In the genomic region with DNA sequence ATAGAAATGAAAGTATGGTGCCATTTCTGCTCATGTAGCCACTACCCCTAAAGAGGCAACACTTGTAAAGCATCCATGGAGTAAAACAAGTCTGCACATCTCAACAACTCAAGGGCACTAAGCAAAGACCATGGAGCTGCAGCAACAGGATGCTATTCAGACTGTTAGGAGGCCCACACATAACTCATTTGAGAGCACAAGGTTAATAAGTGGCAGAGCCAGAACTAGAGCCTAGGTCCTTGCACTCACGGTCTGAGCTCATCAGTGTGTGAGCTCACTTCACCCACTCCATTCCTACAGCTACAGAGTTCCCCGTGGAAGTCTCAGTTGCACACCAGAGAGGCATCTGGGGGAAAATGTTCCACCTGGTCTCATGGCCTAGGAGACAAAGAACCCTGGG, we compare ENCODE assay signal across 23 cellular contexts. TPM values are rescaled to one million over a fixed set of nuclear protein-coding genes. Genes with fewer than 3 reads are reported as not detected.
DNase-seq lines count a peak whose midpoint lies in the region; ATAC-seq, FAIRE-seq and TF ChIP-seq lines count a peak whose summit lies in the region.
"Had no signal": no experiment of that assay in that cellular context is flagged by ENCODE, and none has a peak within 500 bp of the region (broad histone marks: within the 10 kb centered on the region; RNA-seq: fewer than 3 reads in every experiment).

No MANE protein-coding gene starts in this region.

- H3K4me3 Mint-ChIP-seq in stimulated activated naive B cell treated with anti-CD40 and anti-IgM and Interleukin-4, amounts not matched to agents 10 μg/mL and 1 μg/mL and 100 μg/mL, for 72 hours = no peak overlapping the region
- H3K4me3 Mint-ChIP-seq in T-helper 2 cell treated with Interferon-gamma antibody and Interleukin-4, amounts not matched to agents 5 μg/mL and 100 μg/mL, for 36 hours = no peak overlapping the region

- no peak overlapping the region for H3K27ac ChIP-seq in osteoblast (ENCODE audit: low read depth, low read length)
- H3K27ac ChIP-seq: cardiac muscle cell, dorsolateral prefrontal cortex, epithelial cell of prostate, tibial nerve had no signal

- H3K27me3 ChIP-seq in osteoblast (ENCODE audit: insufficient read depth, low read length) = no peaks in the 10 kb centered on the region
- H3K27me3 ChIP-seq: MG63 had no signal

- peaks cover 10% of the 10 kb centered on the region for H3K4me1 ChIP-seq in osteoblast (ENCODE audit: insufficient read depth, low read length)

- H3K4me2 ChIP-seq in osteoblast (ENCODE audit: insufficient read depth, low read length) = no peak overlapping the region

- ATAC-seq in GM19467 (IDR thresholded peaks at IDR 0.05; ENCODE audit: unreplicated experiment) (peak; percentile 43), HG02981 (IDR thresholded peaks at IDR 0.05; ENCODE audit: unreplicated experiment) (peak; percentile 63), HG03575 (IDR thresholded peaks at IDR 0.05; ENCODE audit: extremely low read depth, insufficient number of reproducible peaks, low FRiP score, unreplicated experiment) (peak; percentile 29)
- ATAC-seq in stimulated activated naive B cell treated with anti-CD40 and anti-IgM and Interleukin-4, amounts not matched to agents 10 μg/mL and 1 μg/mL and 100 μg/mL, for 72 hours (replicated peaks) = no peak

- H4K20me1 ChIP-seq in osteoblast (ENCODE audit: insufficient read depth, low read length) = no peaks in the 10 kb centered on the region

- H3K36me3 Mint-ChIP-seq in stimulated activated naive B cell treated with anti-CD40 and anti-IgM and Interleukin-4, amounts not matched to agents 10 μg/mL and 1 μg/mL and 100 μg/mL, for 72 hours = no peaks in the 10 kb centered on the region
- peaks cover 3% of the 10 kb centered on the region for H3K36me3 Mint-ChIP-seq in T-helper 2 cell treated with Interferon-gamma antibody and Interleukin-4, amounts not matched to agents 5 μg/mL and 100 μg/mL, for 36 hours (ENCODE audit: low read depth)

- no peaks in the 10 kb centered on the region for H3K9me3 Mint-ChIP-seq in stimulated activated naive B cell treated with anti-CD40 and anti-IgM and Interleukin-4, amounts not matched to agents 10 μg/mL and 1 μg/mL and 100 μg/mL, for 72 hours
- H3K9me3 Mint-ChIP-seq in T-helper 2 cell treated with Interferon-gamma antibody and Interleukin-4, amounts not matched to agents 5 μg/mL and 100 μg/mL, for 36 hours = no peaks in the 10 kb centered on the region

- H3K79me2 ChIP-seq in osteoblast (ENCODE audit: insufficient read depth, low read length) = no peaks in the 10 kb centered on the region

- no peak for TF ChIP-seq CTCF in osteoblast (IDR thresholded peaks at IDR 0.05; ENCODE audit: extremely low read depth, low read depth, low read length)

- H3K4me3 ChIP-seq in osteoblast (ENCODE audit: insufficient read depth, low read length) = no peak overlapping the region
- H3K4me3 ChIP-seq: cardiac muscle cell, dorsolateral prefrontal cortex, MG63, tibial nerve had no signal

- H3K27ac Mint-ChIP-seq in stimulated activated naive B cell treated with anti-CD40 and anti-IgM and Interleukin-4, amounts not matched to agents 10 μg/mL and 1 μg/mL and 100 μg/mL, for 72 hours = no peak overlapping the region
- no peak overlapping the region for H3K27ac Mint-ChIP-seq in T-helper 2 cell treated with Interferon-gamma antibody and Interleukin-4, amounts not matched to agents 5 μg/mL and 100 μg/mL, for 36 hours

- no peak overlapping the region for H2AFZ ChIP-seq in osteoblast (ENCODE audit: low read length)

- no peaks in the 10 kb centered on the region for H3K36me3 ChIP-seq in osteoblast (ENCODE audit: insufficient read depth, low read length)
- H3K36me3 ChIP-seq: cardiac muscle cell, MG63, tibial nerve had no signal

- H3K27me3 Mint-ChIP-seq in stimulated activated naive B cell treated with anti-CD40 and anti-IgM and Interleukin-4, amounts not matched to agents 10 μg/mL and 1 μg/mL and 100 μg/mL, for 72 hours = peaks cover 7 to 11% of the 10 kb centered on the region in 2 donors
- H3K27me3 Mint-ChIP-seq in T-helper 2 cell treated with Interferon-gamma antibody and Interleukin-4, amounts not matched to agents 5 μg/mL and 100 μg/mL, for 36 hours (ENCODE audit: low read depth) = peaks cover 4% of the 10 kb centered on the region

- DNase-seq in GM18507 (ENCODE audit: extremely low spot score, insufficient read length, low read depth) (no peak), osteoblast (ENCODE audit: insufficient read length, low spot score, missing footprints) (no peak), NCI-H1092 (lab: John Stamatoyannopoulos, UW) (no peak)
- no peak for DNase-seq in stimulated activated naive B cell treated with anti-CD40 and anti-IgM and Interleukin-4, amounts not matched to agents 10 μg/mL and 1 μg/mL and 100 μg/mL, for 72 hours
- DNase-seq in T-helper 2 cell treated with Interferon-gamma antibody and Interleukin-4, amounts not matched to agents 5 μg/mL and 100 μg/mL, for 36 hours (ENCODE audit: low spot score) = no peak
- DNase-seq: activated CD4-positive, alpha-beta T cell treated with anti-CD3 and anti-CD28 coated beads for 4 hours; activated CD8-positive, alpha-beta memory T cell treated with anti-CD3 and anti-CD28 coated beads, Interleukin-2, amount 50 U/mL, for 4 hours; activated gamma-delta T cell treated with Interleukin-2 at 50 U/mL for 16 hours; amniotic stem cell; dorsolateral prefrontal cortex; MG63; NCI-H187 treated with DMSO at 0.1 percent for 48 hours; RPMI8226; stimulated activated naive CD4-positive, alpha-beta T cell treated with Interleukin-2 at 50 U/mL for 16 hours had no signal

- FAIRE-seq in GM18507 (lab: Jason Lieb, UNC) = peak; percentile 15
- FAIRE-seq: frontal cortex, GM12891, TTC549 had no signal

- H3K9me3 ChIP-seq in osteoblast (ENCODE audit: low read depth, low read length) = no peaks in the 10 kb centered on the region
- H3K9me3 ChIP-seq: MG63, tibial nerve had no signal

- H3K4me1 Mint-ChIP-seq in stimulated activated naive B cell treated with anti-CD40 and anti-IgM and Interleukin-4, amounts not matched to agents 10 μg/mL and 1 μg/mL and 100 μg/mL, for 72 hours = peaks cover 23 to 35% of the 10 kb centered on the region in 2 donors
- peaks cover 14% of the 10 kb centered on the region for H3K4me1 Mint-ChIP-seq in T-helper 2 cell treated with Interferon-gamma antibody and Interleukin-4, amounts not matched to agents 5 μg/mL and 100 μg/mL, for 36 hours (ENCODE audit: low read depth)

RNA-seq across cellular contexts. Expression of a gene that starts 35.0 kb away (rescaled TPM):
- 10.3 and 14.8 TPM in 2 replicates for total RNA-seq in osteoblast

Comparison
In these comparisons a context has a peak if more than half of its experiments do, and no peak if none do; other contexts are left out.
1. ATAC-seq: peak in GM19467 (single experiment), HG02981 (single experiment) and HG03575 (single experiment); none in stimulated activated naive B cell treated with anti-CD40 and anti-IgM and Interleukin-4, amounts not matched to agents 10 μg/mL and 1 μg/mL and 100 μg/mL, for 72 hours (0 of 2).